18 cellular contexts compared by ENCODE assay signal in genomic region chr9:107144475-107144874, GRCh38.
"Had no signal": no experiment of that assay in that cellular context is flagged by ENCODE, and none has a peak within 500 bp of the region (broad histone marks: within the 10 kb centered on the region; RNA-seq: fewer than 3 reads in every experiment).

No MANE protein-coding gene starts in this region.

- H3K36me3 Mint-ChIP-seq: activated CD4-positive, alpha-beta memory T cell treated with anti-CD3 and anti-CD28 coated beads for 36 hours; activated CD8-positive, alpha-beta memory T cell treated with anti-CD3 and anti-CD28 coated beads, Interleukin-2, amount 10 ng/mL, durations not matched to agents 7 days and 5 days; activated naive CD8-positive, alpha-beta T cell; stimulated activated naive B cell treated with anti-CD40 and anti-IgM and Interleukin-4, amounts not matched to agents 10 μg/mL and 1 μg/mL and 100 μg/mL, for 72 hours had no signal

- DNase-seq: activated B cell treated with CpG ODN at 0.5 μM for 24 hours; activated CD4-positive, alpha-beta memory T cell treated with anti-CD3 and anti-CD28 coated beads for 36 hours; activated CD4-positive, alpha-beta T cell treated with anti-CD3 and anti-CD28 coated beads for 4 hours; activated CD8-positive, alpha-beta memory T cell treated with anti-CD3 and anti-CD28 coated beads, Interleukin-2, amount 10 ng/mL, durations not matched to agents 7 days and 5 days; endodermal cell; foreskin keratinocyte; glutamatergic neuron; hypothalamus; left ventricle myocardium inferior; mammary epithelial cell; midbrain; nephron progenitor cell; stimulated activated naive B cell treated with anti-CD40 and anti-IgM and Interleukin-4, amounts not matched to agents 10 μg/mL and 1 μg/mL and 100 μg/mL, for 72 hours had no signal

- H3K27ac Mint-ChIP-seq: activated B cell treated with CpG ODN at 0.5 μM for 24 hours; activated CD4-positive, alpha-beta memory T cell treated with anti-CD3 and anti-CD28 coated beads for 36 hours; activated CD8-positive, alpha-beta memory T cell treated with anti-CD3 and anti-CD28 coated beads, Interleukin-2, amount 10 ng/mL, durations not matched to agents 7 days and 5 days; activated naive CD8-positive, alpha-beta T cell; endodermal cell; nephron progenitor cell; stimulated activated naive B cell treated with anti-CD40 and anti-IgM and Interleukin-4, amounts not matched to agents 10 μg/mL and 1 μg/mL and 100 μg/mL, for 72 hours; T-helper 2 cell treated with Interferon-gamma antibody and Interleukin-4, amounts not matched to agents 5 μg/mL and 100 μg/mL, for 36 hours had no signal

- H3K9me3 Mint-ChIP-seq: activated B cell treated with CpG ODN at 0.5 μM for 24 hours; activated CD4-positive, alpha-beta memory T cell treated with anti-CD3 and anti-CD28 coated beads for 36 hours; endodermal cell; nephron progenitor cell; stimulated activated naive B cell treated with anti-CD40 and anti-IgM and Interleukin-4, amounts not matched to agents 10 μg/mL and 1 μg/mL and 100 μg/mL, for 72 hours; T-helper 2 cell treated with Interferon-gamma antibody and Interleukin-4, amounts not matched to agents 5 μg/mL and 100 μg/mL, for 36 hours had no signal

- H3K4me1 Mint-ChIP-seq: activated B cell treated with CpG ODN at 0.5 μM for 24 hours; activated CD8-positive, alpha-beta memory T cell treated with anti-CD3 and anti-CD28 coated beads, Interleukin-2, amount 10 ng/mL, durations not matched to agents 7 days and 5 days; stimulated activated naive B cell treated with anti-CD40 and anti-IgM and Interleukin-4, amounts not matched to agents 10 μg/mL and 1 μg/mL and 100 μg/mL, for 72 hours had no signal

- H3K9me3 ChIP-seq: left ventricle myocardium inferior, thoracic aorta, upper lobe of left lung had no signal

- H3K4me3 Mint-ChIP-seq: activated B cell treated with CpG ODN at 0.5 μM for 24 hours; activated CD4-positive, alpha-beta memory T cell treated with anti-CD3 and anti-CD28 coated beads for 36 hours; activated CD8-positive, alpha-beta memory T cell treated with anti-CD3 and anti-CD28 coated beads, Interleukin-2, amount 10 ng/mL, durations not matched to agents 7 days and 5 days; activated naive CD8-positive, alpha-beta T cell; endodermal cell; nephron progenitor cell; stimulated activated naive B cell treated with anti-CD40 and anti-IgM and Interleukin-4, amounts not matched to agents 10 μg/mL and 1 μg/mL and 100 μg/mL, for 72 hours; T-helper 2 cell treated with Interferon-gamma antibody and Interleukin-4, amounts not matched to agents 5 μg/mL and 100 μg/mL, for 36 hours had no signal

- H3K4me1 ChIP-seq: foreskin keratinocyte had no signal

- H3K27me3 ChIP-seq: upper lobe of left lung had no signal

- H3K36me3 ChIP-seq: left ventricle myocardium inferior, thoracic aorta, upper lobe of left lung had no signal

- ATAC-seq: activated CD8-positive, alpha-beta memory T cell treated with anti-CD3 and anti-CD28 coated beads, Interleukin-2, amount 10 ng/mL, durations not matched to agents 7 days and 5 days; foreskin keratinocyte; stimulated activated naive B cell treated with anti-CD40 and anti-IgM and Interleukin-4, amounts not matched to agents 10 μg/mL and 1 μg/mL and 100 μg/mL, for 72 hours had no signal

- H3K27ac ChIP-seq: epithelial cell of prostate, foreskin keratinocyte, left ventricle myocardium inferior, upper lobe of left lung had no signal

- H3K4me3 ChIP-seq: left ventricle myocardium inferior, thoracic aorta, upper lobe of left lung had no signal
